Comparison of ENCODE assay signal across 8 cellular contexts in the genomic region with DNA sequence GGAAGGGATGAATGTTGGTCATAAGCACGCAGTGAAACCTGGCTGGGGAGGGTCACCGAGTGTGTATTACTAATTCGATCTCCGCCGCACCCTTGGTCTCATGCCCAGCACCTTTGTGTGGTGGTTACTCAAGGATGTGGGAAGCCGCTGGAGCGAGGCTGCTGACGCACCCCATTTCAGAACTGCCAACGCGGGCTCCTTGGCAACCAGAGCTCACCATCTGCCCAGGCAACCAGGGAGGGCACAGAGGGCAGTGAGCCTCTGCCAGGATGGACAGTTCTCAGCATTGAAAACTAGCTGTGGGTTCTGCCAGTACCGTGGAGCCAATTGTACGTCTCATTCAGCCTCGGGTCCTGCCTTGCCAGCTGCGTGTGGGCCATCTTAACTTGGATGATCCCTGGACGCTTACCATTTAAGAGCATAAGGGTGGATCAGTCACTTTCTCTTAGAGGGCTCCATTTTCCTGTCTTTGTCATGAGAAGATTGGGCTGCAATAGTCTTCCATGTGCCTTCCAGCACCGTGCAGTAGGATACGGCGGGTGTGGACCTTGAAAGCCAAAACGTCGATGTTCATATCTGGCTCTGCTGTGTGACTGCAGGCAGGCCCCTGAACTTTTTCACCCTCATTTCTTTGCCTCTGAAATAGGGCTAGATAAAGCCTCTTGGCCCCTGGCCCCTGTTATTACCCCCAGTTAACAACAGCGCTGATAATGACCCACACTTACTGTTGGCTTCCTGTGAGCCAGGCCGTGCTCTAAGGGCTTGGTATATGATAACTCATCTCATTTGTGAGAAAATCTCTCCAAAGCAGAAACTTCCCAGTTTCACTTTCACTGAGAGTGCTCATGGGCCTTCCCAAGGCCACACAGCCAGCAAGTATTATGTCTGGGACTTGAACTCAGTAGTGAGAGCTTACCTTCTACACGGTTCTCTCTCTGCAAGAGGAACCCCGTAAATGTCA.
DNase-seq lines count a peak whose midpoint lies in the region; FAIRE-seq and TF ChIP-seq lines count a peak whose summit lies in the region.

No MANE protein-coding gene starts in this region.

- H3K27me3 ChIP-seq in thyroid gland: no peaks in the 10 kb centered on the region

- no peaks in the 10 kb centered on the region for H3K9me3 ChIP-seq in thyroid gland

- H3K9me3 Mint-ChIP-seq in immature natural killer cell: peaks cover 0 to 1% (median 0%) of the 10 kb centered on the region in 6 donors

- no peak overlapping the region for H3K4me3 ChIP-seq in GM12865 (ENCODE audit: low read depth, low read length)
- no peak overlapping the region for H3K4me3 ChIP-seq in thyroid gland (replicated peaks in 1 of 3)

- H3K27me3 Mint-ChIP-seq in immature natural killer cell (ENCODE audit: low read depth in 3 of 3): peaks cover 0 to 14% (median 5%) of the 10 kb centered on the region in 3 donors

- no peaks in the 10 kb centered on the region for H3K36me3 ChIP-seq in thyroid gland

- H3K4me1 Mint-ChIP-seq in immature natural killer cell: no peaks in the 10 kb centered on the region

- FAIRE-seq in H54 (lab: Jason Lieb, UNC): peak; percentile 38

- H3K27ac ChIP-seq in thyroid gland: peak overlapping the region in 2 of 3 donors; percentile 73 to 89

- no peaks in the 10 kb centered on the region for H3K36me3 Mint-ChIP-seq in immature natural killer cell

- TF ChIP-seq CTCF in GM12865 (IDR thresholded peaks at IDR 0.05; ENCODE audit: insufficient read depth, low read depth, low read length, missing control alignments): no peak
- TF ChIP-seq CTCF in thyroid gland (IDR thresholded peaks at IDR 0.05): no peak

- WGBS in thyroid gland, 2 donors: 63 to 88% methylated on average over 24 of the region's 24 CpGs

- no peak overlapping the region for H3K4me3 Mint-ChIP-seq in immature natural killer cell

- intact Hi-C loops in thyroid gland (cut with DNase I): no loop called here

- H3K27ac Mint-ChIP-seq in immature natural killer cell: no peak overlapping the region

- TF ChIP-seq POLR2A in H54 (IDR thresholded peaks at IDR 0.05; ENCODE audit: low read depth, low read length) (no peak), thyroid gland (IDR thresholded peaks at IDR 0.05) (peak in 1 of 2 donors; percentile 36)

- DNase-seq in GM12865 (ENCODE audit: low read depth) (peak; percentile 70), H54 (ENCODE audit: insufficient read length, low spot score) (peak; percentile 86), NCI-H446 (lab: John Stamatoyannopoulos, UW) (peak; percentile 28 to 67), glomerular visceral epithelial cell (ENCODE audit: extremely low spot score) (peak; percentile 91), thyroid gland (peak in 1 of 2 donors; percentile 96), hepatic stellate cell (ENCODE audit: low spot score) (no peak), immature natural killer cell (no peak), putamen (ENCODE audit: low spot score) (no peak)

- peaks cover 32 to 44% of the 10 kb centered on the region in 2 donors for H3K4me1 ChIP-seq in thyroid gland

Comparison
In these comparisons a context has a peak if more than half of its experiments do, and no peak if none do; other contexts are left out.
1. DNase-seq: peak in GM12865 (single experiment), H54 (single experiment), NCI-H446 (2 of 2) and glomerular visceral epithelial cell (single experiment); none in hepatic stellate cell (single experiment), immature natural killer cell (0 of 3) and putamen (single experiment).